Comparison of ENCODE assay signal across 9 cellular contexts in the genomic region with DNA sequence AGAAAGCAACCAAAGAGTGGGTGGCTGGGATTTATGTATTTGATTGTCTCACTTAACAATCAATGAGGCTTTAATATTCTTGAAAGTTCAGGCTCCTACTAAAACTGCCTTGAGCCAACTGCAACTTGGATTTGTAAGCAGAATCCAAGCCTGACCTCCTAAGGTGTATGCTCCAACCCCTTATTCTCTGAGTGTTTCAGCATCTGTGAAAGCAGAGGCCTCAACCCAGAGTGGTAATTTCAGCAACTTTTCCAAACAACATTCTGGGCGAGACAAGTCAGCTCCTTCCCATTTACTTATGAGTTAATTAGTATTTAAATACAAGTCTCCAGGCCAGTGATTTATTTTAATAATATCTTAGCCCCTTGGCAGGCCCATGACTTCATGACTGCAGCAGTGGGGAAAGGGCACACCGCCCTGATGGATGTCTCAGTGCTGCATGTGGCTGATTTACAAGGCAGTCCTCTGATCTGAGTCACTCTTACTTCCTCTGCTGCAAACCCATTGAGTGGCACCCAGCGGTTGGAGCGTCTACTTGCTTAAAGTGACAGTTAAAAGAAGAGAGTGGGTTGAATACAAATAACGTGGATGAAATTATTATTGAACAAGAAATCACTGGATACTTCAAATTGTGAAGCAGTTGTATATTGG.
A peak's percentile ranks its signal among the peaks of the same experiment; 100 is the strongest.
DNase-seq lines count a peak whose midpoint lies in the region; ATAC-seq lines count a peak whose summit lies in the region.
"Had no signal": no experiment of that assay in that cellular context is flagged by ENCODE, and none has a peak within 500 bp of the region (broad histone marks: within the 10 kb centered on the region; RNA-seq: fewer than 3 reads in every experiment).

No MANE protein-coding gene starts in this region.

- peak overlapping the region; percentile 61 for H3K27ac ChIP-seq in caudate nucleus (ENCODE audit: low read depth, low read length)

- H3K9me3 Mint-ChIP-seq in stimulated activated naive CD8-positive, alpha-beta T cell treated with anti-CD3 and anti-CD28 coated beads, Interleukin-15, amount 100 ng/mL, for 72 hours: no peaks in the 10 kb centered on the region

- peak; percentile 2 for DNase-seq in activated CD8-positive, alpha-beta memory T cell treated with anti-CD3 and anti-CD28 coated beads, Interleukin-2, amount 50 U/mL, for 1 hour (ENCODE audit: extremely low read depth)
- DNase-seq in activated CD8-positive, alpha-beta memory T cell treated with anti-CD3 and anti-CD28 coated beads for 24 hours: no peak
- peak; percentile 92 for DNase-seq in M059J (ENCODE audit: low read depth)
- DNase-seq in caudate nucleus (lab: John Stamatoyannopoulos, UW): no peak
- peak in 1 of 2 donors; percentile 11 for DNase-seq in stimulated activated naive CD8-positive, alpha-beta T cell treated with anti-CD3 and anti-CD28 coated beads, Interleukin-15, amount 100 ng/mL, for 72 hours
- DNase-seq in stimulated activated CD4-positive, alpha-beta T cell treated with anti-CD3 and anti-CD28 coated beads, Interleukin-15, amount 100 ng/mL, for 24 hours: no peak
- DNase-seq in iPS-NIHi7 (ENCODE audit: extremely low spot score): no peak
- DNase-seq: NCI-H774 had no signal

- peak overlapping the region in 1 of 2 donors; percentile 66 for H3K27ac Mint-ChIP-seq in stimulated activated naive CD8-positive, alpha-beta T cell treated with anti-CD3 and anti-CD28 coated beads, Interleukin-15, amount 100 ng/mL, for 72 hours

- H3K4me1 Mint-ChIP-seq in stimulated activated naive CD8-positive, alpha-beta T cell treated with anti-CD3 and anti-CD28 coated beads, Interleukin-15, amount 100 ng/mL, for 72 hours: no peaks in the 10 kb centered on the region

- no peaks in the 10 kb centered on the region for H3K27me3 Mint-ChIP-seq in stimulated activated naive CD8-positive, alpha-beta T cell treated with anti-CD3 and anti-CD28 coated beads, Interleukin-15, amount 100 ng/mL, for 72 hours

- no peak overlapping the region for H3K4me3 Mint-ChIP-seq in stimulated activated naive CD8-positive, alpha-beta T cell treated with anti-CD3 and anti-CD28 coated beads, Interleukin-15, amount 100 ng/mL, for 72 hours

- peak; percentile 80 for ATAC-seq in stimulated activated naive CD8-positive, alpha-beta T cell treated with anti-CD3 and anti-CD28 coated beads, Interleukin-15, amount 100 ng/mL, for 72 hours
- no peak for ATAC-seq in HG03139 (IDR thresholded peaks at IDR 0.05; ENCODE audit: unreplicated experiment)

Comparison
In these comparisons a context has a peak if more than half of its experiments do, and no peak if none do; other contexts are left out.
1. DNase-seq: peak in activated CD8-positive, alpha-beta memory T cell treated with anti-CD3 and anti-CD28 coated beads, Interleukin-2, amount 50 U/mL, for 1 hour (single experiment) and M059J (single experiment); none in activated CD8-positive, alpha-beta memory T cell treated with anti-CD3 and anti-CD28 coated beads for 24 hours (single experiment), caudate nucleus (0 of 61), stimulated activated CD4-positive, alpha-beta T cell treated with anti-CD3 and anti-CD28 coated beads, Interleukin-15, amount 100 ng/mL, for 24 hours (single experiment) and iPS-NIHi7 (single experiment).